8 cellular contexts compared by ENCODE assay signal in the genomic region with DNA sequence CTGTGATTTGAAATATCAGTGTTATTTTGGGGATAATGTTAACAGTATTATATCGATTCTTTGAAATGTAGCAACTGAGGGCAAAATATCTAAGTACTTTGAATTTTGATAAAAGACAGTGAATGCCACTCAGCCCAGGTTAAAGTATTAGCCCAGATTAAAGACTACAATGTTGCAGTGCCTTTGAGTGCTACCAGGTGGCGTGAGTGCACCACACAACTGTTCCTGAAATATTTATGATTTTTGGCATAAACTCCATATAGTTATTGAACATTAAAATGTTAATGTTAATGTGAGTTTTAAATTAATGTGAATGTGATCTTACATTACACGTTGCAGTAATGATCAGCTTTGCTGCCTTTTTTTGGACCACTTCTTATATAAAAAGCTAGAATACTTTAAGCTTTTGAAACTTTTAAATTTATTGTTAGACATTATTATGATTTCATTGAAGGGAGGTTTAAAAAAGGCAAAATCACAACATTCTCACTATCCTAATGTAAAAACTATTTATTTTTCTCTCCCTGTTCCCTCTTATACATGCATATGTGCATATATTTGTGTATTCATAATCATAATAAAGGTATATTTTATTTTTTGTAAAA. TPM values are rescaled to one million over a fixed set of nuclear protein-coding genes. Genes with fewer than 3 reads are reported as not detected.
DNase-seq lines count a peak whose midpoint lies in the region; ATAC-seq and TF ChIP-seq lines count a peak whose summit lies in the region.

No MANE protein-coding gene starts in this region.

- 39% methylated on average over 3 of the region's 3 CpGs for WGBS in right cardiac atrium
- 36 to 51% methylated on average over 3 of the region's 3 CpGs for WGBS in testis, 2 donors

- no peak overlapping the region for H3K27ac ChIP-seq in cardiac muscle cell
- H3K27ac ChIP-seq in right cardiac atrium (ENCODE audit: low read length): no peak overlapping the region
- H3K27ac ChIP-seq in testis: no peak overlapping the region

- H3K9me3 ChIP-seq in cardiac muscle cell (ENCODE audit: low read depth) (no peaks in the 10 kb centered on the region), right cardiac atrium (ENCODE audit: control insufficient read depth, low read length) (no peaks in the 10 kb centered on the region), testis (no peaks in the 10 kb centered on the region)

- TF ChIP-seq POLR2A in testis (IDR thresholded peaks at IDR 0.05): no peak

- no peaks in the 10 kb centered on the region for H3K27me3 ChIP-seq in cardiac muscle cell
- no peaks in the 10 kb centered on the region for H3K27me3 ChIP-seq in right cardiac atrium (ENCODE audit: control insufficient read depth, insufficient read depth)
- H3K27me3 ChIP-seq in testis: no peaks in the 10 kb centered on the region

- no peaks in the 10 kb centered on the region for H3K4me1 ChIP-seq in cardiac muscle cell (ENCODE audit: low read depth)
- no peaks in the 10 kb centered on the region for H3K4me1 ChIP-seq in right cardiac atrium (ENCODE audit: control insufficient read depth, insufficient read depth, low read length)
- H3K4me1 ChIP-seq in testis: no peaks in the 10 kb centered on the region

- H3K4me3 Mint-ChIP-seq in activated naive CD8-positive, alpha-beta T cell treated with anti-CD3 and anti-CD28 coated beads, Interleukin-2, amount 50 U/mL, for 24 hours: no peak overlapping the region
- no peak overlapping the region for H3K4me3 Mint-ChIP-seq in immature natural killer cell

- H3K27me3 Mint-ChIP-seq in activated naive CD8-positive, alpha-beta T cell treated with anti-CD3 and anti-CD28 coated beads, Interleukin-2, amount 50 U/mL, for 24 hours: no peaks in the 10 kb centered on the region
- no peaks in the 10 kb centered on the region for H3K27me3 Mint-ChIP-seq in immature natural killer cell (ENCODE audit: low read depth in 3 of 3)

- peaks cover 31% of the 10 kb centered on the region for H3K36me3 Mint-ChIP-seq in activated naive CD8-positive, alpha-beta T cell treated with anti-CD3 and anti-CD28 coated beads, Interleukin-2, amount 50 U/mL, for 24 hours (ENCODE audit: low read depth)
- peaks cover 16 to 37% (median 25%) of the 10 kb centered on the region in 3 donors for H3K36me3 Mint-ChIP-seq in immature natural killer cell

- H3K4me3 ChIP-seq in cardiac muscle cell (no peak overlapping the region), right cardiac atrium (ENCODE audit: low read length) (no peak overlapping the region), testis (no peak overlapping the region)

- no peaks in the 10 kb centered on the region for H3K9me3 Mint-ChIP-seq in activated naive CD8-positive, alpha-beta T cell treated with anti-CD3 and anti-CD28 coated beads, Interleukin-2, amount 50 U/mL, for 24 hours
- H3K9me3 Mint-ChIP-seq in immature natural killer cell: no peaks in the 10 kb centered on the region

- intact Hi-C loops in right cardiac atrium (cut with DNase I) (loop anchor here (5.0 to 10.0 kb wide), 6 partner anchors 82 to 212 kb away; no protein-coding TSS in a partner anchor), testis (cut with DNase I; ENCODE audit: low total_unique reads) (no loop called here)

- DNase-seq in cardiac muscle cell (ENCODE audit: low read depth in 1 of 2, low spot score in 1 of 2) (peak; percentile 48 to 57), right cardiac atrium (no peak), NCI-H748 treated with DMSO at 0.1 percent for 48 hours (lab: John Stamatoyannopoulos, UW) (peak; percentile 0), immature natural killer cell (peak in 2 of 3 donors; percentile 4 to 20), testis (peak; percentile 55)
- DNase-seq in activated naive CD8-positive, alpha-beta T cell treated with anti-CD3 and anti-CD28 coated beads, Interleukin-2, amount 50 U/mL, for 24 hours: peak; percentile 22

- peak; percentile 87 for TF ChIP-seq CTCF in cardiac muscle cell (IDR thresholded peaks at IDR 0.05; ENCODE audit: low read depth, low read length)
- peak; percentile 66 to 81 (median 73) for TF ChIP-seq CTCF in testis (IDR thresholded peaks at IDR 0.05)

- no peak for ATAC-seq in right cardiac atrium
- ATAC-seq in HG02884 (IDR thresholded peaks at IDR 0.05; ENCODE audit: unreplicated experiment): peak; percentile 68
- peak; percentile 61 for ATAC-seq in activated naive CD8-positive, alpha-beta T cell treated with anti-CD3 and anti-CD28 coated beads, Interleukin-2, amount 50 U/mL, for 24 hours
- no peak for ATAC-seq in GM21515 (IDR thresholded peaks at IDR 0.05; ENCODE audit: unreplicated experiment)

- H3K4me1 Mint-ChIP-seq in activated naive CD8-positive, alpha-beta T cell treated with anti-CD3 and anti-CD28 coated beads, Interleukin-2, amount 50 U/mL, for 24 hours: no peaks in the 10 kb centered on the region
- no peaks in the 10 kb centered on the region for H3K4me1 Mint-ChIP-seq in immature natural killer cell

- no peak overlapping the region for H3K27ac Mint-ChIP-seq in activated naive CD8-positive, alpha-beta T cell treated with anti-CD3 and anti-CD28 coated beads, Interleukin-2, amount 50 U/mL, for 24 hours
- H3K27ac Mint-ChIP-seq in immature natural killer cell: no peak overlapping the region

- H3K36me3 ChIP-seq in cardiac muscle cell (peaks cover 43% of the 10 kb centered on the region), testis (ENCODE audit: low read depth, missing control alignments) (no peaks in the 10 kb centered on the region)

RNA-seq across cellular contexts. Expression of a gene that starts 22.5 kb away (rescaled TPM):
- total RNA-seq in cardiac muscle cell: 32.0 and 34.4 TPM in 2 replicates
- 63.6 and 73.0 TPM in 2 replicates for polyA plus RNA-seq in cardiac muscle cell
- 10 to 100 TPM; 41.7 to 49.5 (median 45.9) TPM for total RNA-seq in right cardiac atrium
- polyA plus RNA-seq in right cardiac atrium: 44.0 TPM
- 10 to 100 TPM; 39.2 to 51.3 (median 41.4) TPM for polyA plus RNA-seq in immature natural killer cell
- total RNA-seq in testis: 10 to 100 TPM; 35.1 to 42.9 TPM
- polyA plus RNA-seq in testis (ENCODE audit: insufficient read depth, low read depth, low replicate concordance): 35.7 TPM

RNA-seq across cellular contexts. Expression of a gene that starts 36.9 kb away (rescaled TPM):
- 0.35 and 0.57 TPM in 2 replicates for total RNA-seq in cardiac muscle cell
- not detected in 2 replicates for polyA plus RNA-seq in cardiac muscle cell
- total RNA-seq in right cardiac atrium: 1 to 10 TPM; 1.3 to 3.6 (median 2.0) TPM
- polyA plus RNA-seq in right cardiac atrium: 2.6 TPM
- polyA plus RNA-seq in immature natural killer cell: not detected
- 1 to 10 TPM; 1.0 to 1.1 TPM for total RNA-seq in testis
- polyA plus RNA-seq in testis (ENCODE audit: insufficient read depth, low read depth, low replicate concordance): 0.73 TPM

RNA-seq across cellular contexts. Expression of a gene that starts 46.9 kb away (rescaled TPM):
- 27.4 and 42.2 TPM in 2 replicates for total RNA-seq in cardiac muscle cell
- polyA plus RNA-seq in cardiac muscle cell: 25.7 and 26.5 TPM in 2 replicates
- 10 to 100 TPM in 2 of 4 donors, 1 to 10 TPM in 2; 7.4 to 13.4 (median 9.0) TPM for total RNA-seq in right cardiac atrium
- polyA plus RNA-seq in right cardiac atrium: 4.7 TPM
- 10 to 100 TPM in 1 of 3 donors, 1 to 10 TPM in 2; 3.5 to 10.3 (median 5.7) TPM for polyA plus RNA-seq in immature natural killer cell
- total RNA-seq in testis: 10 to 100 TPM; 65.1 to 87.8 TPM
- 23.7 TPM for polyA plus RNA-seq in testis (ENCODE audit: insufficient read depth, low read depth, low replicate concordance)

RNA-seq across cellular contexts. Expression of a gene that starts 46.9 kb away (rescaled TPM):
- not detected in 2 replicates for total RNA-seq in cardiac muscle cell
- polyA plus RNA-seq in cardiac muscle cell: not detected in 2 replicates
- total RNA-seq in right cardiac atrium: not detected
- polyA plus RNA-seq in right cardiac atrium: not detected
- not detected for polyA plus RNA-seq in immature natural killer cell
- 1 to 10 TPM; 3.4 TPM for total RNA-seq in testis
- 1.1 TPM for polyA plus RNA-seq in testis (ENCODE audit: insufficient read depth, low read depth, low replicate concordance)

Comparison
In these comparisons a context has a peak if more than half of its experiments do, and no peak if none do; other contexts are left out.
1. DNase-seq: peak in cardiac muscle cell (2 of 2), NCI-H748 treated with DMSO at 0.1 percent for 48 hours (single experiment), activated naive CD8-positive, alpha-beta T cell treated with anti-CD3 and anti-CD28 coated beads, Interleukin-2, amount 50 U/mL, for 24 hours (single experiment), immature natural killer cell (2 of 3) and testis (single experiment); none in right cardiac atrium (0 of 3).
2. ATAC-seq: peak in HG02884 (single experiment) and activated naive CD8-positive, alpha-beta T cell treated with anti-CD3 and anti-CD28 coated beads, Interleukin-2, amount 50 U/mL, for 24 hours (single experiment); none in right cardiac atrium (0 of 2) and GM21515 (single experiment).